Comparison of ENCODE assay signal across 10 cellular contexts in the genomic region with DNA sequence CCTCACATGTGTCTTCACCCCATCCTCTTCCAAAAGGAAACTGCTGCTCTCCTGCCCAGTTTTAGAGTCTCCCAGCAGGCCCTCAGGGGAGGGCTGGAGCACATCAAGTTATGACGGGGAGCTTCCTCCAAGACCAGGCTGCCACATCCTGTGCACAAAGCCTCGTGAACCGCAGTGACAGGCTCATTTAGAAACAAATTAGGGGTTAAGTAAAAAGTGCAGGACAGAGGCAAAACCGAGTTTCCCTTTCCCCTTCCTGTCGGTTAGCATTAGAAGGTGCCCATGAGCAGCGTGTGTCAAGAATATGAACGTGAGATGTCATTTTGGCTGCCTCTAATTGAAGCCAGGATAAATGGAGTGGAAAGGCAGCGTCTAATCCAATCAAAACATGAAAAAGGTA.
DNase-seq lines count a peak whose midpoint lies in the region; ATAC-seq and TF ChIP-seq lines count a peak whose summit lies in the region.
"Had no signal": no experiment of that assay in that cellular context is flagged by ENCODE, and none has a peak within 500 bp of the region (broad histone marks: within the 10 kb centered on the region; RNA-seq: fewer than 3 reads in every experiment).

No MANE protein-coding gene starts in this region.

- H3F3A ChIP-seq in MM.1S (ENCODE audit: insufficient read depth, low read length), result no peaks in the 10 kb centered on the region

- H3K4me1 ChIP-seq in MM.1S (ENCODE audit: low read length) (no peaks in the 10 kb centered on the region; the same call in 1 of the 2 replicates), right cardiac atrium (ENCODE audit: control insufficient read depth, insufficient read depth, low read length) (no peaks in the 10 kb centered on the region)
- H3K4me1 ChIP-seq: pancreas had no signal

- H3K36me3 ChIP-seq in MM.1S (replicated peaks; ENCODE audit: insufficient read depth, low read length), result no peaks in the 10 kb centered on the region
- H3K36me3 ChIP-seq: pancreas had no signal

- TF ChIP-seq CTCF in MM.1S (IDR thresholded peaks at IDR 0.05; ENCODE audit: low read length) (no peak), lower leg skin (IDR thresholded peaks at IDR 0.05) (no peak)

- no peak overlapping the region for H3K9ac ChIP-seq in MM.1S (ENCODE audit: low read length)

- no peak for TF ChIP-seq POLR2A in lower leg skin (IDR thresholded peaks at IDR 0.05)

- no peaks in the 10 kb centered on the region for H3K27me3 ChIP-seq in MM.1S (replicated peaks; ENCODE audit: insufficient read depth, low read length)
- no peaks in the 10 kb centered on the region for H3K27me3 ChIP-seq in right cardiac atrium (ENCODE audit: control insufficient read depth, insufficient read depth)
- H3K27me3 ChIP-seq: pancreas had no signal

- H4K20me1 ChIP-seq in MM.1S (ENCODE audit: insufficient read depth, low read length), result no peaks in the 10 kb centered on the region

- WGBS in lower leg skin, 2 donors, result 30 to 36% methylated on average over 8 of the region's 8 CpGs
- WGBS in right cardiac atrium, result 39% methylated on average over 8 of the region's 8 CpGs

- no peaks in the 10 kb centered on the region for H3K79me2 ChIP-seq in MM.1S (ENCODE audit: low read length)

- H3K27ac Mint-ChIP-seq in effector memory CD8-positive, alpha-beta T cell, result no peak overlapping the region

- H3K4me1 Mint-ChIP-seq in effector memory CD8-positive, alpha-beta T cell (ENCODE audit: low read depth in 2 of 2), result peaks cover 0 to 8% of the 10 kb centered on the region in 2 donors

- H3K4me3 ChIP-seq in MM.1S (ENCODE audit: low read length) (no peak overlapping the region), lower leg skin (ENCODE audit: low read depth, poor library complexity, severe bottlenecking) (no peak overlapping the region), right cardiac atrium (ENCODE audit: low read length) (no peak overlapping the region)
- H3K4me3 ChIP-seq: pancreas had no signal

- intact Hi-C loops in lower leg skin (cut with DNase I; ENCODE audit: low total_unique reads) (no loop called here), right cardiac atrium (cut with DNase I) (no loop called here)

- H3K27me3 Mint-ChIP-seq in effector memory CD8-positive, alpha-beta T cell, result peaks cover 0 to 3% of the 10 kb centered on the region in 2 donors

- H2AFZ ChIP-seq in MM.1S (ENCODE audit: low read length), result no peak overlapping the region

- peaks cover 3 to 4% of the 10 kb centered on the region in 2 donors for H3K9me3 Mint-ChIP-seq in effector memory CD8-positive, alpha-beta T cell

- no peaks in the 10 kb centered on the region for H3K9me2 ChIP-seq in MM.1S (replicated peaks; ENCODE audit: insufficient read depth, low read length)

- H3K27ac ChIP-seq in MM.1S (ENCODE audit: low read length), result no peak overlapping the region
- no peak overlapping the region for H3K27ac ChIP-seq in right cardiac atrium (ENCODE audit: low read length)
- H3K27ac ChIP-seq: epithelial cell of prostate, pancreas had no signal

- H3K9me3 ChIP-seq in MM.1S (replicated peaks; ENCODE audit: insufficient read depth, low read length) (no peaks in the 10 kb centered on the region), right cardiac atrium (ENCODE audit: control insufficient read depth, low read length) (no peaks in the 10 kb centered on the region)
- H3K9me3 ChIP-seq: pancreas had no signal

- DNase-seq in MM.1S (peak; percentile 68), lower leg skin (ENCODE audit: low spot score in 2 of 2) (no peak), NCI-H1105 treated with DMSO at 0.1 percent for 48 hours (lab: John Stamatoyannopoulos, UW) (no peak), right cardiac atrium (no peak), hepatic stellate cell (ENCODE audit: low spot score) (no peak)
- DNase-seq in effector memory CD8-positive, alpha-beta T cell, result peak in 2 of 3 experiments; percentile 2 to 6
- DNase-seq: pancreas had no signal

- ATAC-seq in GM18508 (IDR thresholded peaks at IDR 0.05; ENCODE audit: insufficient read depth, unreplicated experiment) (peak; percentile 98), GM21619 (IDR thresholded peaks at IDR 0.05; ENCODE audit: unreplicated experiment) (peak; percentile 99), right cardiac atrium (no peak)
- peak; percentile 69 for ATAC-seq in effector memory CD8-positive, alpha-beta T cell (replicated peaks)

- no peak overlapping the region for H3K4me2 ChIP-seq in MM.1S (ENCODE audit: low read depth, low read length)

- no peak overlapping the region for H3K4me3 Mint-ChIP-seq in effector memory CD8-positive, alpha-beta T cell

- H3K36me3 Mint-ChIP-seq in effector memory CD8-positive, alpha-beta T cell (ENCODE audit: insufficient read depth), result no peaks in the 10 kb centered on the region

Comparison
In these comparisons a context has a peak if more than half of its experiments do, and no peak if none do; other contexts are left out.
1. ATAC-seq: peak in GM18508 (single experiment), GM21619 (single experiment) and effector memory CD8-positive, alpha-beta T cell (single experiment); none in right cardiac atrium (0 of 2).
2. DNase-seq: peak in MM.1S (single experiment) and effector memory CD8-positive, alpha-beta T cell (2 of 3); none in lower leg skin (0 of 2), NCI-H1105 treated with DMSO at 0.1 percent for 48 hours (single experiment), right cardiac atrium (0 of 3) and hepatic stellate cell (single experiment).